Comparison of ENCODE assay signal across 8 cellular contexts in genomic region chr1:150067184-150068182, GRCh38. TPM values are rescaled to one million over a fixed set of nuclear protein-coding genes. Genes with fewer than 3 reads are reported as not detected.
DNase-seq lines count a peak whose midpoint lies in the region; ATAC-seq, FAIRE-seq and TF ChIP-seq lines count a peak whose summit lies in the region.

A gene with protein sequence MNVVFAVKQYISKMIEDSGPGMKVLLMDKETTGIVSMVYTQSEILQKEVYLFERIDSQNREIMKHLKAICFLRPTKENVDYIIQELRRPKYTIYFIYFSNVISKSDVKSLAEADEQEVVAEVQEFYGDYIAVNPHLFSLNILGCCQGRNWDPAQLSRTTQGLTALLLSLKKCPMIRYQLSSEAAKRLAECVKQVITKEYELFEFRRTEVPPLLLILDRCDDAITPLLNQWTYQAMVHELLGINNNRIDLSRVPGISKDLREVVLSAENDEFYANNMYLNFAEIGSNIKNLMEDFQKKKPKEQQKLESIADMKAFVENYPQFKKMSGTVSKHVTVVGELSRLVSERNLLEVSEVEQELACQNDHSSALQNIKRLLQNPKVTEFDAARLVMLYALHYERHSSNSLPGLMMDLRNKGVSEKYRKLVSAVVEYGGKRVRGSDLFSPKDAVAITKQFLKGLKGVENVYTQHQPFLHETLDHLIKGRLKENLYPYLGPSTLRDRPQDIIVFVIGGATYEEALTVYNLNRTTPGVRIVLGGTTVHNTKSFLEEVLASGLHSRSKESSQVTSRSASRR (plus strand): TSS chr1:150067776. CDS start chr1:150067858, 82 bp downstream.

- peak; percentile 62; the same call in 1 of the 2 replicates for TF ChIP-seq POLR2A in GM12891 (IDR thresholded peaks at IDR 0.05; ENCODE audit: low read depth, low read length)

- DNase-seq in GM12891 (ENCODE audit: insufficient read length, low spot score) (peak; percentile 69), NCI-H187 (lab: John Stamatoyannopoulos, UW) (peak; percentile 96 to 98), ascending aorta (ENCODE audit: low spot score in 2 of 2) (peak; percentile 64 to 96), hepatic stellate cell (ENCODE audit: low spot score) (peak; percentile 88), renal cortical epithelial cell (ENCODE audit: low read depth) (peak; percentile 84)
- DNase-seq in T-helper 2 cell treated with Interferon-gamma antibody and Interleukin-4, amounts not matched to agents 5 μg/mL and 100 μg/mL, for 36 hours (ENCODE audit: low spot score), result peak; percentile 87

- ATAC-seq in HG02870 (IDR thresholded peaks at IDR 0.05; ENCODE audit: unreplicated experiment), result peak; percentile 84
- ATAC-seq in GM18873 (IDR thresholded peaks at IDR 0.05; ENCODE audit: low FRiP score, unreplicated experiment), result no peak

- H3K4me3 ChIP-seq in ascending aorta, result peak within 1 kb of the TSS; percentile 61 to 67

- H3K27ac Mint-ChIP-seq in T-helper 2 cell treated with Interferon-gamma antibody and Interleukin-4, amounts not matched to agents 5 μg/mL and 100 μg/mL, for 36 hours, result peak within 1 kb of the TSS; percentile 92

- H3K27me3 Mint-ChIP-seq in T-helper 2 cell treated with Interferon-gamma antibody and Interleukin-4, amounts not matched to agents 5 μg/mL and 100 μg/mL, for 36 hours (ENCODE audit: low read depth), result no peaks in the 10 kb centered on the region

- FAIRE-seq in GM12891 (lab: Jason Lieb, UNC), result peak; percentile 57

- peak within 1 kb of the TSS; percentile 96 for H3K4me3 Mint-ChIP-seq in T-helper 2 cell treated with Interferon-gamma antibody and Interleukin-4, amounts not matched to agents 5 μg/mL and 100 μg/mL, for 36 hours

- no peaks in the 10 kb centered on the region for H3K9me3 Mint-ChIP-seq in T-helper 2 cell treated with Interferon-gamma antibody and Interleukin-4, amounts not matched to agents 5 μg/mL and 100 μg/mL, for 36 hours

- peaks cover 10% of the 10 kb centered on the region for H3K36me3 Mint-ChIP-seq in T-helper 2 cell treated with Interferon-gamma antibody and Interleukin-4, amounts not matched to agents 5 μg/mL and 100 μg/mL, for 36 hours (ENCODE audit: low read depth)

- peaks cover 29% of the 10 kb centered on the region for H3K4me1 Mint-ChIP-seq in T-helper 2 cell treated with Interferon-gamma antibody and Interleukin-4, amounts not matched to agents 5 μg/mL and 100 μg/mL, for 36 hours (ENCODE audit: low read depth)

- H3K9me3 ChIP-seq in ascending aorta, result no peaks in the 10 kb centered on the region

- peaks cover 2 to 11% of the 10 kb centered on the region in 2 donors for H3K36me3 ChIP-seq in ascending aorta

- H3K27ac ChIP-seq in ascending aorta, result peak within 1 kb of the TSS; percentile 83 to 90

- peak in 1 of 3 experiments; percentile 5 for TF ChIP-seq CTCF in ascending aorta (IDR thresholded peaks at IDR 0.05)

- peaks cover 4 to 18% of the 10 kb centered on the region in 2 donors for H3K4me1 ChIP-seq in ascending aorta

- intact Hi-C loops in ascending aorta (cut with DNase I), result loop anchor here (2.0 to 5.0 kb wide), 3 partner anchors 57 to 215 kb away; partner anchors contain the start of genes CIART and OTUD7B

- no peaks in the 10 kb centered on the region for H3K27me3 ChIP-seq in ascending aorta

TF ChIP-seq in GM12891, 5 proteins besides CTCF, POLR2A, EP300 and RAD21:
- peak; percentile 69; the same call in 1 of the 2 replicates for TF ChIP-seq TAF1 (IDR thresholded peaks at IDR 0.05; ENCODE audit: low read depth, low read length)
- TF ChIP-seq POLR2AphosphoS5 (IDR thresholded peaks at IDR 0.05; ENCODE audit: low read depth, low read length), result peak; percentile 79
- TF ChIP-seq SPI1 (IDR thresholded peaks at IDR 0.05; ENCODE audit: low read depth, low read length), result 0 out of 2 replicates have a peak, but pooled peaks have one; percentile 40
- no peak for TF ChIP-seq PAX5 (IDR thresholded peaks at IDR 0.05; ENCODE audit: insufficient read depth, low read length, severe bottlenecking)
- no peak for TF ChIP-seq POU2F2 (IDR thresholded peaks at IDR 0.05; ENCODE audit: low read depth, low read length)

RNA-seq across cellular contexts. Expression of the gene that starts here (rescaled TPM):
- 26.4 TPM for polyA plus RNA-seq in GM12891 (2012; ENCODE audit: low read depth, missing spikeins)
- total RNA-seq in ascending aorta, result 11.3 TPM
- total RNA-seq in renal cortical epithelial cell, result 35.4 and 46.3 TPM in 2 replicates
